ENCODE assay signal across 8 cellular contexts in genomic region chr14:99479160-99479902, GRCh38. TPM values are rescaled to one million over a fixed set of nuclear protein-coding genes. Genes with fewer than 3 reads are reported as not detected.
DNase-seq lines count a peak whose midpoint lies in the region; ATAC-seq and TF ChIP-seq lines count a peak whose summit lies in the region.

No MANE protein-coding gene starts in this region.

- peaks cover 53% of the 10 kb centered on the region; the same call in 1 of the 2 replicates for H3K79me2 ChIP-seq in H9 (ENCODE audit: insufficient read depth, low read length)

- H3K14ac ChIP-seq in H9 (ENCODE audit: insufficient read depth, low read length): no peak overlapping the region

- H3K9ac ChIP-seq in H9 (ENCODE audit: extremely low read depth, insufficient read length, low read length): peak overlapping the region; percentile 38

- H2BK120ac ChIP-seq in H9 (ENCODE audit: low read depth, low read length, poor library complexity, severe bottlenecking): no peak overlapping the region

- H3K9me3 Mint-ChIP-seq in H9: no peaks in the 10 kb centered on the region
- no peaks in the 10 kb centered on the region for H3K9me3 Mint-ChIP-seq in activated CD4-positive, alpha-beta memory T cell treated with anti-CD3 and anti-CD28 coated beads, Interleukin-2, amount 10 ng/mL, durations not matched to agents 7 days and 5 days

- H4K5ac ChIP-seq in H9 (ENCODE audit: insufficient read length, low read depth, low read length): no peak overlapping the region

- H3K4ac ChIP-seq in H9 (ENCODE audit: low read depth, low read length): no peak overlapping the region

- H3K4me3 ChIP-seq in iPS DF 6.9 (ENCODE audit: low read length): peak overlapping the region; percentile 72
- H3K4me3 ChIP-seq in skin epidermis: peak overlapping the region; percentile 81 to 96 (median 93)

- H2BK12ac ChIP-seq in H9 (ENCODE audit: insufficient read length, low read depth, low read length): no peak overlapping the region

- no peak overlapping the region for H2AFZ ChIP-seq in H9 (ENCODE audit: low read length)

- no peaks in the 10 kb centered on the region for H3K27me3 ChIP-seq in H9 (ENCODE audit: insufficient read depth, low read length)
- H3K27me3 ChIP-seq in iPS DF 6.9 (ENCODE audit: control insufficient read depth, insufficient read depth, low read length): no peaks in the 10 kb centered on the region

- H2BK5ac ChIP-seq in H9 (ENCODE audit: insufficient read length, low read length): no peak overlapping the region

- no peak overlapping the region for H2BK15ac ChIP-seq in H9 (ENCODE audit: low read depth, low read length)

- H3K9me3 ChIP-seq in H9 (ENCODE audit: control insufficient read depth, low read depth, low read length) (no peaks in the 10 kb centered on the region), iPS DF 6.9 (ENCODE audit: control insufficient read depth, insufficient read depth, low read length) (no peaks in the 10 kb centered on the region)

- H3K4me1 ChIP-seq in H9 (ENCODE audit: insufficient read depth, low read length) (0 out of 2 replicates have a peak, but pooled peaks cover 2% of the 10 kb centered on the region), iPS DF 6.9 (ENCODE audit: control insufficient read depth, insufficient read depth, low read length) (no peaks in the 10 kb centered on the region)

- no peaks in the 10 kb centered on the region for H3K36me3 Mint-ChIP-seq in H9 (ENCODE audit: insufficient read depth in 1 of 3, low read depth in 3 of 3)
- H3K36me3 Mint-ChIP-seq in activated CD4-positive, alpha-beta memory T cell treated with anti-CD3 and anti-CD28 coated beads, Interleukin-2, amount 10 ng/mL, durations not matched to agents 7 days and 5 days (ENCODE audit: low read depth): peaks cover 10% of the 10 kb centered on the region

- CTCF ChIA-PET in activated CD4-positive, alpha-beta memory T cell treated with anti-CD3 and anti-CD28 coated beads, Interleukin-2, amount 10 ng/mL, durations not matched to agents 7 days and 5 days (lab: Charles Lee): interaction anchor here (1.7 kb wide), 1 partner anchor 10 kb away, joined by 4 read pairs; no protein-coding TSS in a partner anchor

- peaks cover 11% of the 10 kb centered on the region for H3K23me2 ChIP-seq in H9 (ENCODE audit: insufficient read length, low read depth, low read length, poor library complexity, severe bottlenecking)

- H2AK5ac ChIP-seq in H9 (ENCODE audit: insufficient read length, low read length): no peak overlapping the region

- peaks cover 26 to 34% of the 10 kb centered on the region in 2 experiments for H3K4me1 Mint-ChIP-seq in H9
- peaks cover 45% of the 10 kb centered on the region for H3K4me1 Mint-ChIP-seq in activated CD4-positive, alpha-beta memory T cell treated with anti-CD3 and anti-CD28 coated beads, Interleukin-2, amount 10 ng/mL, durations not matched to agents 7 days and 5 days

- H4K20me1 ChIP-seq in H9 (ENCODE audit: control insufficient read depth, insufficient read depth, insufficient read length): no peaks in the 10 kb centered on the region

- H3K4me2 ChIP-seq in H9 (ENCODE audit: insufficient read depth, insufficient read length, low read length): peak overlapping the region; percentile 65

- peak overlapping the region; percentile 91 to 94 for H3K4me3 Mint-ChIP-seq in H9
- peak overlapping the region; percentile 97 for H3K4me3 Mint-ChIP-seq in activated CD4-positive, alpha-beta memory T cell treated with anti-CD3 and anti-CD28 coated beads, Interleukin-2, amount 10 ng/mL, durations not matched to agents 7 days and 5 days

- ATAC-seq in HG03378 (IDR thresholded peaks at IDR 0.05; ENCODE audit: unreplicated experiment): no peak
- no peak for ATAC-seq in HG03097 (IDR thresholded peaks at IDR 0.05; ENCODE audit: low FRiP score, unreplicated experiment)

- no peak overlapping the region for H3K23ac ChIP-seq in H9 (ENCODE audit: insufficient read length, low read depth, low read length)

- no peak overlapping the region for H3K56ac ChIP-seq in H9 (ENCODE audit: insufficient read length, low read depth, low read length)

- no peak overlapping the region for H3K18ac ChIP-seq in H9 (ENCODE audit: insufficient read length, low read depth, low read length)

- DNase-seq in H9 (no peak), iPS DF 6.9 (ENCODE audit: low read depth, low spot score) (no peak), DMS 273 treated with DMSO at 0.1 percent for 48 hours (lab: John Stamatoyannopoulos, UW) (no peak), RPMI8226 (no peak)
- no peak for DNase-seq in activated CD4-positive, alpha-beta memory T cell treated with anti-CD3 and anti-CD28 coated beads, Interleukin-2, amount 10 ng/mL, durations not matched to agents 7 days and 5 days

- H3K36me3 ChIP-seq in iPS DF 6.9 (ENCODE audit: control insufficient read depth, insufficient read depth, low read length): no peaks in the 10 kb centered on the region

- no peak overlapping the region for H4K8ac ChIP-seq in H9 (replicated peaks; ENCODE audit: insufficient read length, low read depth, low read length)

- peaks cover 12% of the 10 kb centered on the region for H3K79me1 ChIP-seq in H9 (ENCODE audit: insufficient read depth, low read depth, low read length, poor library complexity, severe bottlenecking)

- POLR2A ChIA-PET in activated CD4-positive, alpha-beta memory T cell treated with anti-CD3 and anti-CD28 coated beads, Interleukin-2, amount 10 ng/mL, durations not matched to agents 7 days and 5 days (lab: Charles Lee): interaction anchor here (0.7 to 1.9 kb wide), 3 partner anchors 8 to 201 kb away, joined by 3 to 20 read pairs (median 10); no protein-coding TSS in a partner anchor

- TF ChIP-seq CTCF in H9 (conservative IDR thresholded peaks at IDR 0.05): no peak

- WGBS in H9 (ENCODE audit: extremely low coverage, insufficient read length, low lambda C conversion rate): no CpG with 5 or more reads among the region's 18 CpGs
- WGBS in iPS DF 6.9 (ENCODE audit: insufficient coverage, insufficient read length): no CpG with 5 or more reads among the region's 18 CpGs

- no peak overlapping the region for H4K91ac ChIP-seq in H9 (ENCODE audit: insufficient read length, low read depth, low read length)

- H3K27ac Mint-ChIP-seq in H9: no peak overlapping the region
- peak overlapping the region; percentile 83 for H3K27ac Mint-ChIP-seq in activated CD4-positive, alpha-beta memory T cell treated with anti-CD3 and anti-CD28 coated beads, Interleukin-2, amount 10 ng/mL, durations not matched to agents 7 days and 5 days

- no peak overlapping the region for H2BK20ac ChIP-seq in H9 (ENCODE audit: low read depth, low read length, poor library complexity, severe bottlenecking)

- H3K27ac ChIP-seq in H9 (ENCODE audit: insufficient read length, low read depth, low read length): no peak overlapping the region
- no peak overlapping the region for H3K27ac ChIP-seq in iPS DF 6.9 (ENCODE audit: low read length)
- peak overlapping the region in 18 of 21 experiments; percentile 48 to 96 (median 88) for H3K27ac ChIP-seq in skin epidermis

- H3T11ph ChIP-seq in H9 (ENCODE audit: low read length): no peak overlapping the region

- H3K27me3 Mint-ChIP-seq in H9 (ENCODE audit: low read depth): no peaks in the 10 kb centered on the region
- H3K27me3 Mint-ChIP-seq in activated CD4-positive, alpha-beta memory T cell treated with anti-CD3 and anti-CD28 coated beads, Interleukin-2, amount 10 ng/mL, durations not matched to agents 7 days and 5 days: no peaks in the 10 kb centered on the region

RNA-seq across cellular contexts. Expression of gene SETD3, which starts 1.3 kb away (rescaled TPM):
- total RNA-seq in H9 (2021): 53.7 and 56.7 TPM in 2 replicates
- total RNA-seq in activated CD4-positive, alpha-beta memory T cell treated with anti-CD3 and anti-CD28 coated beads, Interleukin-2, amount 10 ng/mL, durations not matched to agents 7 days and 5 days: 10 to 100 TPM; 63.8 to 66.3 TPM

RNA-seq across cellular contexts. Expression of gene CCNK, which starts 1.9 kb away (rescaled TPM):
- 76.9 and 80.1 TPM in 2 replicates for total RNA-seq in H9 (2021)
- 10 to 100 TPM; 79.2 to 83.7 TPM for total RNA-seq in activated CD4-positive, alpha-beta memory T cell treated with anti-CD3 and anti-CD28 coated beads, Interleukin-2, amount 10 ng/mL, durations not matched to agents 7 days and 5 days

Comparison
In these comparisons a context has a peak if more than half of its experiments do, and no peak if none do; other contexts are left out.
1. H3K27ac ChIP-seq: peak in skin epidermis (18 of 21); none in H9 (single experiment) and iPS DF 6.9 (single experiment).